In the genomic region with DNA sequence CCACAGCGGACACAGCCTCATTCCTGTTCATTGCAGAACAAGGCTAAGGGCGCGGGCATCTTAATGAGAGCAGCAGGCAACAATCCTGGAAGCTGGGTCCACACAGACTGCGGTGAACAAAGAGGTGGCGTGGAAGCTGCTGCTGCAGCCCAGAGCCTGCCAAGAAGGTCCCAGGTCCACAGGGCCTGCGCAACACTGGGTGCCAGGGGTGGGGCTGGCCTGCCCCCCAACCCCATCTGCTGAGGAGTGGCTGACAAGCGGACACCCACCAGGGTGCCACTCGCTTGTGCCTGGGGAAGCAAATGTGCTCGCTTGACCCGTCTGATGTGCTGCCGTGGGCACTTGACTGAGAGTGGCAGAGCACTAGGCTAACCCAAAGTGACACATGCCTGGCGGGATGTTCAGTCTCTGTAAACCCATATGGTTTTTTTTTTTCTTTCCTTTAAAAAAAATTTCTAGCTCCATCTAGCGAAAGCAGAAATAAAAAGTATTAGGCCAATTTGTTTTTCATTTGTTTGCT, we compare ENCODE assay signal across 25 cellular contexts.
DNase-seq lines count a peak whose midpoint lies in the region; ATAC-seq, FAIRE-seq and TF ChIP-seq lines count a peak whose summit lies in the region.
"Had no signal": no experiment of that assay in that cellular context is flagged by ENCODE, and none has a peak within 500 bp of the region (broad histone marks: within the 10 kb centered on the region; RNA-seq: fewer than 3 reads in every experiment).

No MANE protein-coding gene starts in this region.

- CTCF ChIA-PET in SK-N-SH (lab: Yijun Ruan, JAX) (interaction anchor here (32.5 kb wide), 1 partner anchor 118 kb away, joined by 630 read pairs; no protein-coding TSS in a partner anchor), OCI-LY7 (lab: Charles Lee; ENCODE audit: unreplicated experiment) (interaction anchor here (2.9 kb wide), 1 partner anchor 115 kb away, joined by 8 read pairs; no protein-coding TSS in a partner anchor)

- H3K9me3 Mint-ChIP-seq in activated T-cell treated with anti-CD3 and anti-CD28 coated beads, Interleukin-2, amount 50 U/mL, for 4 hours: no peaks in the 10 kb centered on the region
- H3K9me3 Mint-ChIP-seq: memory B cell, type B pancreatic cell had no signal

- H4K20me1 ChIP-seq in SK-N-SH (ENCODE audit: insufficient read depth) (no peaks in the 10 kb centered on the region), OCI-LY7 (ENCODE audit: insufficient read depth, low read length) (no peaks in the 10 kb centered on the region)
- H4K20me1 ChIP-seq: BLaER1 had no signal

- BruUV-seq in OCI-LY7 (replicated peaks; lab: Mats Ljungman, UMichigan): no TSS peak

- peak; percentile 94 for FAIRE-seq in urothelium cell line (lab: Jason Lieb, UNC)
- FAIRE-seq: colon, GM12891 had no signal

- peaks cover 0 to 22% of the 10 kb centered on the region in 2 experiments for H3K36me3 ChIP-seq in SK-N-SH (replicated peaks in 1 of 2; ENCODE audit: control insufficient read depth in 1 of 2, insufficient read depth in 2 of 2, low read length in 1 of 2)
- no peaks in the 10 kb centered on the region for H3K36me3 ChIP-seq in OCI-LY7 (ENCODE audit: insufficient read depth, low read length)
- H3K36me3 ChIP-seq: brain microvascular endothelial cell, neutrophil had no signal

- H3K79me2 ChIP-seq in SK-N-SH (ENCODE audit: insufficient read depth): no peaks in the 10 kb centered on the region
- no peaks in the 10 kb centered on the region for H3K79me2 ChIP-seq in OCI-LY7 (ENCODE audit: insufficient read depth, low read depth, low read length)

- TF ChIP-seq RAD21 in SK-N-SH (IDR thresholded peaks at IDR 0.05; ENCODE audit: low read length): no peak

- no peak overlapping the region for H3K27ac ChIP-seq in SK-N-SH (ENCODE audit: low read depth in 2 of 2, low read length in 1 of 2)
- H3K27ac ChIP-seq in OCI-LY7 (ENCODE audit: low read depth, low read length, poor library complexity, severe bottlenecking): no peak overlapping the region
- H3K27ac ChIP-seq: adrenal gland, BLaER1, brain microvascular endothelial cell, heart right ventricle, neutrophil, psoas muscle, skin epidermis had no signal

- H3K36me3 Mint-ChIP-seq in activated T-cell treated with anti-CD3 and anti-CD28 coated beads, Interleukin-2, amount 50 U/mL, for 4 hours (ENCODE audit: insufficient read depth): no peaks in the 10 kb centered on the region
- H3K36me3 Mint-ChIP-seq: memory B cell, type B pancreatic cell had no signal

- POLR2A ChIA-PET in SK-N-SH (lab: Yijun Ruan, JAX): no interaction called here
- POLR2A ChIA-PET in OCI-LY7 (lab: Charles Lee): interaction anchor here (0.7 to 1.4 kb wide), 3 partner anchors 21 to 102 kb away, joined by 3 to 6 read pairs (median 3); partner anchors contain the start of gene PITPNB

- no peaks in the 10 kb centered on the region for H3K9me2 ChIP-seq in SK-N-SH
- H3K9me2 ChIP-seq in OCI-LY7 (ENCODE audit: insufficient read depth, low read length): no peaks in the 10 kb centered on the region

- peak; percentile 47 for DNase-seq in SK-N-SH
- peak; percentile 59 for DNase-seq in OCI-LY7 (ENCODE audit: low spot score)
- DNase-seq in fibroblast of mammary gland (ENCODE audit: low read depth): peak; percentile 19
- no peak for DNase-seq in urothelium cell line (ENCODE audit: low spot score)
- no peak for DNase-seq in activated T-cell treated with anti-CD3 and anti-CD28 coated beads, Interleukin-2, amount 50 U/mL, for 4 hours
- DNase-seq: activated T-cell treated with anti-CD3 and anti-CD28 coated beads, Interleukin-2, amount 50 U/mL, for 1 hour; brain microvascular endothelial cell; heart right ventricle; KBM-7; left colon; MV-4-11; NCI-H526; T-helper 17 cell had no signal

- no peak overlapping the region for H3K4me3 Mint-ChIP-seq in activated T-cell treated with anti-CD3 and anti-CD28 coated beads, Interleukin-2, amount 50 U/mL, for 4 hours
- H3K4me3 Mint-ChIP-seq: memory B cell, T-helper 17 cell, type B pancreatic cell had no signal

- intact Hi-C loops in OCI-LY7 (cut with micrococcal nuclease; ENCODE audit: unreplicated experiment): loop anchor here (10.0 kb wide), 1 partner anchor 1327 kb away; no protein-coding TSS in a partner anchor

- no peaks in the 10 kb centered on the region for H3K27me3 Mint-ChIP-seq in activated T-cell treated with anti-CD3 and anti-CD28 coated beads, Interleukin-2, amount 50 U/mL, for 4 hours (ENCODE audit: low read depth)
- H3K27me3 Mint-ChIP-seq: memory B cell, type B pancreatic cell had no signal

- H3K4me2 ChIP-seq in SK-N-SH: no peak overlapping the region
- no peak overlapping the region for H3K4me2 ChIP-seq in OCI-LY7 (ENCODE audit: low read length)
- H3K4me2 ChIP-seq: BLaER1 had no signal

- H3K4me3 ChIP-seq in SK-N-SH (ENCODE audit: low read depth in 2 of 2, low read length in 1 of 2) (no peak overlapping the region), OCI-LY7 (ENCODE audit: low read depth, low read length, poor library complexity, severe bottlenecking) (no peak overlapping the region), fibroblast of mammary gland (ENCODE audit: control insufficient read depth, low read depth, low read length) (no peak overlapping the region)
- H3K4me3 ChIP-seq: adrenal gland, BLaER1, heart right ventricle, psoas muscle, skin epidermis had no signal

- no peak overlapping the region for H3K9ac ChIP-seq in SK-N-SH
- H3K9ac ChIP-seq: BLaER1 had no signal

- no peaks in the 10 kb centered on the region for H3K4me1 Mint-ChIP-seq in activated T-cell treated with anti-CD3 and anti-CD28 coated beads, Interleukin-2, amount 50 U/mL, for 4 hours (ENCODE audit: low read depth)
- H3K4me1 Mint-ChIP-seq: memory B cell had no signal

- H2AFZ ChIP-seq in SK-N-SH (ENCODE audit: low read depth) (no peak overlapping the region), OCI-LY7 (ENCODE audit: low read length) (no peak overlapping the region)

- no peak for ATAC-seq in SK-N-SH treated with all-trans-retinoic acid at 6 μM for 48 hours
- ATAC-seq in GM18505 (IDR thresholded peaks at IDR 0.05; ENCODE audit: unreplicated experiment): no peak
- no peak for ATAC-seq in HG03108 (IDR thresholded peaks at IDR 0.05; ENCODE audit: unreplicated experiment)
- ATAC-seq in activated T-cell treated with anti-CD3 and anti-CD28 coated beads, Interleukin-2, amount 50 U/mL, for 4 hours: no peak
- ATAC-seq: heart right ventricle, left colon, T-helper 17 cell had no signal

- H3K27me3 ChIP-seq in SK-N-SH (ENCODE audit: insufficient read depth): no peaks in the 10 kb centered on the region
- H3K27me3 ChIP-seq: adrenal gland, BLaER1, brain microvascular endothelial cell, heart right ventricle, neutrophil had no signal

- no peak for TF ChIP-seq EP300 in SK-N-SH (IDR thresholded peaks at IDR 0.05; ENCODE audit: borderline replicate concordance in 1 of 2, low read depth in 1 of 2, low read length in 1 of 2)

- H3F3A ChIP-seq in SK-N-SH (replicated peaks; ENCODE audit: insufficient read depth): no peaks in the 10 kb centered on the region

- no peaks in the 10 kb centered on the region; a peak in 1 of 4 replicates for H3K4me1 ChIP-seq in SK-N-SH (ENCODE audit: control insufficient read depth in 1 of 2, insufficient read depth in 2 of 2, low read depth in 1 of 2, low read length in 1 of 2)
- peaks cover 21% of the 10 kb centered on the region for H3K4me1 ChIP-seq in OCI-LY7 (ENCODE audit: insufficient read depth, low read length, poor library complexity, severe bottlenecking)
- H3K4me1 ChIP-seq: adrenal gland, BLaER1, psoas muscle had no signal

- TF ChIP-seq CTCF in SK-N-SH (IDR thresholded peaks at IDR 0.05) (no peak), OCI-LY7 (conservative IDR thresholded peaks at IDR 0.05; ENCODE audit: low read length) (peak; percentile 74), fibroblast of mammary gland (conservative IDR thresholded peaks at IDR 0.05; ENCODE audit: control insufficient read depth, insufficient read depth, low read depth, low read length) (no peak)

- no peak for TF ChIP-seq POLR2A in GM18505 (IDR thresholded peaks at IDR 0.05; ENCODE audit: borderline replicate concordance, extremely low read depth, insufficient read depth, insufficient read length)

- WGBS in SK-N-SH (ENCODE audit: low lambda C conversion rate): 93% methylated on average over 8 of the region's 13 CpGs

- no peaks in the 10 kb centered on the region for H3K9me3 ChIP-seq in SK-N-SH
- H3K9me3 ChIP-seq in OCI-LY7 (ENCODE audit: low read length): no peaks in the 10 kb centered on the region
- H3K9me3 ChIP-seq: adrenal gland, BLaER1, heart right ventricle, neutrophil, psoas muscle had no signal

TF ChIP-seq in SK-N-SH, 30 proteins besides CTCF, POLR2A, EP300 and RAD21 (continues in another document):
- TF ChIP-seq USF2 (IDR thresholded peaks at IDR 0.05; ENCODE audit: borderline replicate concordance, low read depth, low read length) (no peak), RCOR1 (IDR thresholded peaks at IDR 0.05; ENCODE audit: low read length) (no peak), TEAD4 (IDR thresholded peaks at IDR 0.05; ENCODE audit: borderline replicate concordance, insufficient read depth) (no peak), EZH2phosphoT487 (IDR thresholded peaks at IDR 0.05; ENCODE audit: borderline replicate concordance, low read depth) (no peak)

TF ChIP-seq in SK-N-SH treated with all-trans-retinoic acid at 6 μM for 48 hours, 23 proteins besides CTCF, POLR2A, EP300 and RAD21 (continues in another document):
- no peak for TF ChIP-seq ARNTL (CRISPR knock-in tag; IDR thresholded peaks at IDR 0.05; ENCODE audit: borderline replicate concordance, low read depth)
- TF ChIP-seq ZNF70 (CRISPR knock-in tag; IDR thresholded peaks at IDR 0.05): no peak
- TF ChIP-seq ZFP3 (CRISPR knock-in tag; IDR thresholded peaks at IDR 0.05): no peak
- TF ChIP-seq CREB5 (CRISPR knock-in tag; IDR thresholded peaks at IDR 0.05; ENCODE audit: low read depth): no peak
- TF ChIP-seq BACH2 (CRISPR knock-in tag; IDR thresholded peaks at IDR 0.05; ENCODE audit: borderline replicate concordance): no peak
- TF ChIP-seq TOX (CRISPR knock-in tag; IDR thresholded peaks at IDR 0.05; ENCODE audit: borderline replicate concordance): no peak
- TF ChIP-seq RARB (CRISPR knock-in tag; IDR thresholded peaks at IDR 0.05): no peak
- no peak for TF ChIP-seq ISL1 (CRISPR knock-in tag; IDR thresholded peaks at IDR 0.05)
- TF ChIP-seq ZNF565 (CRISPR knock-in tag; conservative IDR thresholded peaks at IDR 0.05; ENCODE audit: low read depth): no peak
- no peak for TF ChIP-seq ZNF8 (CRISPR knock-in tag; IDR thresholded peaks at IDR 0.05)
- TF ChIP-seq CSDC2 (CRISPR knock-in tag; IDR thresholded peaks at IDR 0.05): no peak

Comparison
In these comparisons a context has a peak if more than half of its experiments do, and no peak if none do; other contexts are left out.
1. DNase-seq: peak in SK-N-SH (single experiment), OCI-LY7 (single experiment) and fibroblast of mammary gland (single experiment); none in urothelium cell line (single experiment) and activated T-cell treated with anti-CD3 and anti-CD28 coated beads, Interleukin-2, amount 50 U/mL, for 4 hours (single experiment).